Comparison of ENCODE assay signal across 27 cellular contexts in the genomic region with DNA sequence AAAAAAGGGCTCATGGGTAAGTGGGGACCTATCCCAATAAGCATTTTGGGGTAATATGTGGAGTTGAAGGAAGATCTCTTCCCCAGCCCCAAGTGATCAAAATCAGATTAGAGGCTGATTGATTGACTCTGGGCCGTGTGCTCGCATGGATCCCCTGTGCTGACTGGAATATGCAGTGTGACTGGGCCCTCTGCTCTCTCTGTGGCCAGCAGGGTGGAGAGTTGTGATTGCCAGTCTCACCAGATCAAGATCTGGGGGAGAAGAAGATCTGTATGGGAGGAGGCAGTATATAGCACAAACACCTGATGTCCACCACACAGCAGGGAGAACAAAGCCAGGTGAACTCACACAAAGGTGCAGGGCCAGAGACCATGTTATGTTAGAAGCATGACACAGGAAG.
"Had no signal": no experiment of that assay in that cellular context is flagged by ENCODE, and none has a peak within 500 bp of the region (broad histone marks: within the 10 kb centered on the region; RNA-seq: fewer than 3 reads in every experiment).

No MANE protein-coding gene starts in this region.

- H2AFZ ChIP-seq: neural progenitor cell had no signal

- H3K27ac Mint-ChIP-seq: immature natural killer cell; mesothelial cell of epicardium; naive B cell; natural killer cell; nephron progenitor cell; neural progenitor cell; progenitor cell of endocrine pancreas; stimulated activated effector memory CD8-positive, alpha-beta T cell treated with anti-CD3 and anti-CD28 coated beads, Interleukin-12 subunit alpha, Interleukin-12 subunit beta, amount 100 ng/mL, for 72 hours; stimulated activated naive CD8-positive, alpha-beta T cell treated with anti-CD3 and anti-CD28 coated beads, Interleukin-15, Interleukin-2, amounts not matched to agents 100 ng/mL and 50 ng/mL, for 24 hours; type B pancreatic cell had no signal

- H3K9me3 Mint-ChIP-seq: immature natural killer cell; mesothelial cell of epicardium; naive B cell; natural killer cell; nephron progenitor cell; neural progenitor cell; stimulated activated effector memory CD8-positive, alpha-beta T cell treated with anti-CD3 and anti-CD28 coated beads, Interleukin-12 subunit alpha, Interleukin-12 subunit beta, amount 100 ng/mL, for 72 hours; stimulated activated naive CD8-positive, alpha-beta T cell treated with anti-CD3 and anti-CD28 coated beads, Interleukin-15, Interleukin-2, amounts not matched to agents 100 ng/mL and 50 ng/mL, for 24 hours; type B pancreatic cell had no signal

- H3K4me2 ChIP-seq: neural progenitor cell had no signal

- H3K36me3 Mint-ChIP-seq: mesothelial cell of epicardium; naive B cell; natural killer cell; stimulated activated effector memory CD8-positive, alpha-beta T cell treated with anti-CD3 and anti-CD28 coated beads, Interleukin-12 subunit alpha, Interleukin-12 subunit beta, amount 100 ng/mL, for 72 hours had no signal

- H3K4me3 Mint-ChIP-seq: immature natural killer cell; mesothelial cell of epicardium; naive B cell; natural killer cell; nephron progenitor cell; neural progenitor cell; stimulated activated effector memory CD8-positive, alpha-beta T cell treated with anti-CD3 and anti-CD28 coated beads, Interleukin-12 subunit alpha, Interleukin-12 subunit beta, amount 100 ng/mL, for 72 hours; stimulated activated naive CD8-positive, alpha-beta T cell treated with anti-CD3 and anti-CD28 coated beads, Interleukin-15, Interleukin-2, amounts not matched to agents 100 ng/mL and 50 ng/mL, for 24 hours; type B pancreatic cell had no signal

- DNase-seq: hypothalamus; immature natural killer cell; kidney; left ventricle myocardium inferior; mesendoderm; naive B cell; natural killer cell; nephron progenitor cell; ovary; retina; right cardiac atrium; sigmoid colon; small intestine; spleen; stimulated activated CD4-positive, alpha-beta T cell treated with anti-CD3 and anti-CD28 coated beads, Interleukin-4, amount 100 ng/mL, for 24 hours; stimulated activated naive CD4-positive, alpha-beta T cell; tibial artery; uterus had no signal

- H3K27me3 Mint-ChIP-seq: stimulated activated naive CD8-positive, alpha-beta T cell treated with anti-CD3 and anti-CD28 coated beads, Interleukin-15, Interleukin-2, amounts not matched to agents 100 ng/mL and 50 ng/mL, for 24 hours; type B pancreatic cell had no signal

- H3K9ac ChIP-seq: neural progenitor cell had no signal

- H3K36me3 ChIP-seq: left ventricle myocardium inferior, neural progenitor cell, ovary, suprapubic skin, uterus had no signal

- H3K4me3 ChIP-seq: left ventricle myocardium inferior, lung, neural progenitor cell, ovary, sigmoid colon, spleen, suprapubic skin, thoracic aorta, tibial artery, uterus had no signal

- ATAC-seq: natural killer cell; right cardiac atrium; stimulated activated effector memory CD8-positive, alpha-beta T cell treated with anti-CD3 and anti-CD28 coated beads, Interleukin-12 subunit alpha, Interleukin-12 subunit beta, amount 100 ng/mL, for 72 hours had no signal

- H3K27me3 ChIP-seq: neural progenitor cell, ovary, sigmoid colon, spleen, suprapubic skin, tibial artery, uterus had no signal

- H3K4me1 Mint-ChIP-seq: mesothelial cell of epicardium, nephron progenitor cell had no signal

- H3K27ac ChIP-seq: left ventricle myocardium inferior, neural progenitor cell, ovary, sigmoid colon, suprapubic skin, thoracic aorta, tibial artery, uterus had no signal

- H3K4me1 ChIP-seq: neural progenitor cell, sigmoid colon, uterus had no signal

- H3K9me3 ChIP-seq: left ventricle myocardium inferior, ovary, sigmoid colon, spleen, suprapubic skin, thoracic aorta, tibial artery, uterus had no signal
